ENCODE assay signal across 10 cellular contexts in the genomic region with DNA sequence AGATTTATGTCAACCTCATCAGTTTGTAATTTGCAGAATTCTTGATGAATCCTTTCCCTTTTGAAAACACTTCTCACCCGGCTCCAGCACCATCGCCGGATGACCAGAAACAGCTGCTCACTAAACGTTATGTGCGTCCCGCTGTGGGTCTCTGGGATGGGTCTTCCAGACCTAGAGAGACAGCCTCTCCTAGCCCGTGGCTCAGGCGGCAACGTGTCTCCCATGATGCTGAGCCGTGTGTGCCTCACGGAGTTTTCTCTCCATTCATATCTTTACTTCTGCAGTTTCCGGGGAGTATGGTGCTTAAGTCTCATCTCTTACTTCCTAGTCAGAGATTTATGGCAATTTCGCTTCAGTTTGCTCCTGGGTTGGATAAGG. TPM values are rescaled to one million over a fixed set of nuclear protein-coding genes. Genes with fewer than 3 reads are reported as not detected.
"Had no signal": no experiment of that assay in that cellular context is flagged by ENCODE, and none has a peak within 500 bp of the region (broad histone marks: within the 10 kb centered on the region; RNA-seq: fewer than 3 reads in every experiment).

No MANE protein-coding gene starts in this region.

- FAIRE-seq: endometrium had no signal

- DNase-seq: activated CD4-positive, alpha-beta T cell treated with anti-CD3 and anti-CD28 coated beads for 48 hours; activated naive CD4-positive, alpha-beta T cell treated with Interleukin-2 at 50 U/mL for 16 hours; cerebellar nuclear complex; left lung; stimulated activated CD4-positive, alpha-beta T cell treated with anti-CD3 and anti-CD28 coated beads, Interleukin-1b, Interleukin-23, amount 100 ng/mL, for 48 hours; stimulated activated naive CD4-positive, alpha-beta T cell had no signal

- H3K9me3 ChIP-seq: esophagus muscularis mucosa, left lung had no signal

- H3K4me3 ChIP-seq: esophagus muscularis mucosa, left lung had no signal

- H3K27ac ChIP-seq: left lung had no signal

- H3K27me3 ChIP-seq: esophagus muscularis mucosa, left lung had no signal

- ATAC-seq: left lung had no signal

RNA-seq across cellular contexts. Expression of gene ACR, which starts 25.0 kb away (rescaled TPM):
- total RNA-seq: fibroblast of villous mesenchyme, urinary bladder had no signal
